Comparison of ENCODE assay signal across 9 cellular contexts in the genomic region with DNA sequence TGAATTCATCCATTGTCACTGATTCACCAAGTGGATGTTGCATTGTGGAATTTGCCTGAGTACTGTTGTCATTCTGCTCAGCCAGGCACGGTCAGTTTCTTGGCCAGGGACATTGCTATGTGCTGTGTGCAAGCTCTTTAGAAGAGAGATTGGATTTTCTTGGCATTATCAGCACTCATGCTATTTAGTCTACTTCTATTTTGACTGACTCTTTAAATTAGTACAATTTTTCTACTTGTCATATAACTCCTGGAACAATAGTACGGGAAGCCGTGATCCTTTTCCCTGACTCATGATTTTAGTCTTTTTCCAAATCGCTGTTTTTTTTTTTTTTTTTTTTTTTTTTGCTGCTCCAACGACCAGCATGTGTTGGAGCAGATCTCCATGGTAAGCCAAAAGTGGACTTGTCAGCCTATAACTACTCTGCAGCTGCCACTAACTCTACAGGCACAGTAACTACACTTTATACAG.
A peak's percentile ranks its signal among the peaks of the same experiment; 100 is the strongest.
DNase-seq lines count a peak whose midpoint lies in the region; ATAC-seq and TF ChIP-seq lines count a peak whose summit lies in the region.
"Had no signal": no experiment of that assay in that cellular context is flagged by ENCODE, and none has a peak within 500 bp of the region (broad histone marks: within the 10 kb centered on the region; RNA-seq: fewer than 3 reads in every experiment).

No MANE protein-coding gene starts in this region.

- H3K9me2 ChIP-seq in MM.1S (replicated peaks; ENCODE audit: insufficient read depth, low read length): no peaks in the 10 kb centered on the region

- H3K4me1 ChIP-seq in MM.1S (ENCODE audit: low read length): no peaks in the 10 kb centered on the region
- H3K4me1 ChIP-seq: foreskin keratinocyte had no signal

- peak overlapping the region in 4 of 5 experiments; percentile 39 to 84 (median 72) for H3K27ac Mint-ChIP-seq in brain
- peak overlapping the region; percentile 80 for H3K27ac Mint-ChIP-seq in stimulated activated effector memory CD8-positive, alpha-beta T cell treated with anti-CD3 and anti-CD28 coated beads, Interleukin-12 subunit alpha, Interleukin-12 subunit beta, amount 100 ng/mL, for 72 hours
- peak overlapping the region in 1 of 7 donors; percentile 61 for H3K27ac Mint-ChIP-seq in CD14-positive monocyte

- H3K9me3 Mint-ChIP-seq in brain (no peaks in the 10 kb centered on the region), CD14-positive monocyte (no peaks in the 10 kb centered on the region)
- no peaks in the 10 kb centered on the region for H3K9me3 Mint-ChIP-seq in stimulated activated effector memory CD8-positive, alpha-beta T cell treated with anti-CD3 and anti-CD28 coated beads, Interleukin-12 subunit alpha, Interleukin-12 subunit beta, amount 100 ng/mL, for 72 hours

- no peaks in the 10 kb centered on the region for H3F3A ChIP-seq in MM.1S (ENCODE audit: insufficient read depth, low read length)

- H3K27me3 ChIP-seq in MM.1S (replicated peaks; ENCODE audit: insufficient read depth, low read length) (no peaks in the 10 kb centered on the region), WERI-Rb-1 (ENCODE audit: insufficient read depth, low read depth, severe bottlenecking) (no peaks in the 10 kb centered on the region)
- H3K27me3 ChIP-seq: foreskin keratinocyte had no signal

- peaks cover 86% of the 10 kb centered on the region for H3K36me3 ChIP-seq in SK-N-MC (ENCODE audit: insufficient read depth, low read length)
- H3K36me3 ChIP-seq in MM.1S (replicated peaks; ENCODE audit: insufficient read depth, low read length): no peaks in the 10 kb centered on the region; the same call in 1 of the 2 replicates
- H3K36me3 ChIP-seq in WERI-Rb-1: peaks cover 11% of the 10 kb centered on the region

- H3K27ac ChIP-seq in SK-N-MC (peak overlapping the region; percentile 66; the same call in 1 of the 2 replicates), MM.1S (ENCODE audit: low read length) (no peak overlapping the region), WERI-Rb-1 (no peak overlapping the region)
- H3K27ac ChIP-seq: foreskin keratinocyte had no signal

- no peak overlapping the region for H2AFZ ChIP-seq in MM.1S (ENCODE audit: low read length)

- H3K4me3 ChIP-seq in SK-N-MC (no peak overlapping the region), MM.1S (ENCODE audit: low read length) (no peak overlapping the region), WERI-Rb-1 (ENCODE audit: low read depth, low read length) (no peak overlapping the region)

- intact Hi-C loops in CD14-positive monocyte (cut with micrococcal nuclease): no loop called here

- no peak overlapping the region for H3K9ac ChIP-seq in SK-N-MC (ENCODE audit: insufficient read length)
- H3K9ac ChIP-seq in MM.1S (ENCODE audit: low read length): no peak overlapping the region

- no peaks in the 10 kb centered on the region for H3K27me3 Mint-ChIP-seq in brain
- H3K27me3 Mint-ChIP-seq in CD14-positive monocyte (ENCODE audit: low read depth in 3 of 3): no peaks in the 10 kb centered on the region

- H3K36me3 Mint-ChIP-seq in brain (peaks cover 83% of the 10 kb centered on the region), CD14-positive monocyte (peaks cover 83 to 94% of the 10 kb centered on the region in 2 donors)
- H3K36me3 Mint-ChIP-seq in stimulated activated effector memory CD8-positive, alpha-beta T cell treated with anti-CD3 and anti-CD28 coated beads, Interleukin-12 subunit alpha, Interleukin-12 subunit beta, amount 100 ng/mL, for 72 hours: peaks cover 100% of the 10 kb centered on the region

- H3K79me2 ChIP-seq in MM.1S (ENCODE audit: low read length): peaks cover 19% of the 10 kb centered on the region; the same call in 1 of the 2 replicates

- TF ChIP-seq CTCF in brain (conservative IDR thresholded peaks at IDR 0.05) (no peak), MM.1S (IDR thresholded peaks at IDR 0.05; ENCODE audit: low read length) (no peak), WERI-Rb-1 (IDR thresholded peaks at IDR 0.05; ENCODE audit: low read depth, low read length) (no peak), CD14-positive monocyte (IDR thresholded peaks at IDR 0.05) (no peak)

- peak overlapping the region in 1 of 5 experiments; percentile 44 for H3K4me3 Mint-ChIP-seq in brain
- H3K4me3 Mint-ChIP-seq in stimulated activated effector memory CD8-positive, alpha-beta T cell treated with anti-CD3 and anti-CD28 coated beads, Interleukin-12 subunit alpha, Interleukin-12 subunit beta, amount 100 ng/mL, for 72 hours: peak overlapping the region; percentile 55
- H3K4me3 Mint-ChIP-seq in CD14-positive monocyte: no peak overlapping the region

- H3K4me1 Mint-ChIP-seq in brain: peaks cover 32% of the 10 kb centered on the region
- H3K4me1 Mint-ChIP-seq in stimulated activated effector memory CD8-positive, alpha-beta T cell treated with anti-CD3 and anti-CD28 coated beads, Interleukin-12 subunit alpha, Interleukin-12 subunit beta, amount 100 ng/mL, for 72 hours: peaks cover 78% of the 10 kb centered on the region
- H3K4me1 Mint-ChIP-seq in CD14-positive monocyte: no peaks in the 10 kb centered on the region

- no peak for ATAC-seq in stimulated activated effector memory CD8-positive, alpha-beta T cell treated with anti-CD3 and anti-CD28 coated beads, Interleukin-12 subunit alpha, Interleukin-12 subunit beta, amount 100 ng/mL, for 72 hours
- ATAC-seq: foreskin keratinocyte had no signal

- no peak overlapping the region for H3K4me2 ChIP-seq in MM.1S (ENCODE audit: low read depth, low read length)

- no peaks in the 10 kb centered on the region for H4K20me1 ChIP-seq in MM.1S (ENCODE audit: insufficient read depth, low read length)

- H3K9me3 ChIP-seq in SK-N-MC (ENCODE audit: low read depth, low read length) (no peaks in the 10 kb centered on the region), MM.1S (replicated peaks; ENCODE audit: insufficient read depth, low read length) (no peaks in the 10 kb centered on the region), WERI-Rb-1 (ENCODE audit: severe bottlenecking) (no peaks in the 10 kb centered on the region)

- no peak for DNase-seq in SK-N-MC (ENCODE audit: low read depth, low spot score)
- peak; percentile 51 for DNase-seq in kidney glomerular epithelial cell (lab: John Stamatoyannopoulos, UW)
- no peak for DNase-seq in stimulated activated effector memory CD8-positive, alpha-beta T cell treated with anti-CD3 and anti-CD28 coated beads, Interleukin-12 subunit alpha, Interleukin-12 subunit beta, amount 100 ng/mL, for 72 hours (ENCODE audit: low spot score in 2 of 2)
- no peak for DNase-seq in MM.1S
- no peak for DNase-seq in WERI-Rb-1
- no peak for DNase-seq in CD14-positive monocyte (ENCODE audit: low spot score)
- DNase-seq: foreskin keratinocyte; stimulated activated CD8-positive, alpha-beta memory T cell treated with anti-CD3 and anti-CD28 coated beads, Interleukin-4, amount 100 ng/mL, for 48 hours had no signal
